In genomic region chr5:82793808-82794419, GRCh38 we compare ENCODE assay signal across 8 cellular contexts.
DNase-seq lines count a peak whose midpoint lies in the region; ATAC-seq and TF ChIP-seq lines count a peak whose summit lies in the region.

No MANE protein-coding gene starts in this region.

- TF ChIP-seq CTCF in HFFc6 (IDR thresholded peaks at IDR 0.05): peak; percentile 89

- no peak for ATAC-seq in HG02763 (IDR thresholded peaks at IDR 0.05; ENCODE audit: unreplicated experiment)

- H3K27me3 Mint-ChIP-seq in HFFc6 (ENCODE audit: insufficient read depth): no peaks in the 10 kb centered on the region

- no peak overlapping the region for H3K27ac Mint-ChIP-seq in HFFc6

- no peaks in the 10 kb centered on the region for H3K36me3 Mint-ChIP-seq in HFFc6 (ENCODE audit: low read depth)

- peak; percentile 35 for DNase-seq in CD1c-positive myeloid dendritic cell (ENCODE audit: extremely low spot score)
- DNase-seq in HFFc6: peak; percentile 10
- peak; percentile 45 to 61 for DNase-seq in activated CD4-positive, alpha-beta T cell treated with anti-CD3 and anti-CD28 coated beads, Interleukin-2, amount 50 U/mL, for 48 hours
- peak; percentile 4 for DNase-seq in germinal center (ENCODE audit: low spot score)
- peak in 2 of 3 donors; percentile 34 to 54 for DNase-seq in stimulated activated CD4-positive, alpha-beta T cell treated with anti-CD3 and anti-CD28 coated beads, Interleukin-12 subunit alpha, Interleukin-12 subunit beta, amount 100 ng/mL, for 48 hours (ENCODE audit: low read depth in 2 of 3, low spot score in 1 of 3)
- DNase-seq in NCI-H1105 treated with DMSO at 0.1 percent for 48 hours (lab: John Stamatoyannopoulos, UW): no peak
- DNase-seq in NCI-H774 (lab: John Stamatoyannopoulos, UW): no peak

- no peak overlapping the region for H3K4me3 Mint-ChIP-seq in HFFc6

- no peaks in the 10 kb centered on the region for H3K9me3 Mint-ChIP-seq in HFFc6

- no peaks in the 10 kb centered on the region for H3K4me1 Mint-ChIP-seq in HFFc6 (ENCODE audit: low read depth)

Comparison
In these comparisons a context has a peak if more than half of its experiments do, and no peak if none do; other contexts are left out.
1. DNase-seq: peak in CD1c-positive myeloid dendritic cell (single experiment), HFFc6 (single experiment), activated CD4-positive, alpha-beta T cell treated with anti-CD3 and anti-CD28 coated beads, Interleukin-2, amount 50 U/mL, for 48 hours (2 of 2), germinal center (single experiment) and stimulated activated CD4-positive, alpha-beta T cell treated with anti-CD3 and anti-CD28 coated beads, Interleukin-12 subunit alpha, Interleukin-12 subunit beta, amount 100 ng/mL, for 48 hours (2 of 3); none in NCI-H1105 treated with DMSO at 0.1 percent for 48 hours (single experiment) and NCI-H774 (single experiment).